In genomic region chr9:757246-757881, GRCh38 we compare ENCODE assay signal across 9 cellular contexts.
DNase-seq lines count a peak whose midpoint lies in the region; TF ChIP-seq lines count a peak whose summit lies in the region.
"Had no signal": no experiment of that assay in that cellular context is flagged by ENCODE, and none has a peak within 500 bp of the region (broad histone marks: within the 10 kb centered on the region; RNA-seq: fewer than 3 reads in every experiment).

No MANE protein-coding gene starts in this region.

- peaks cover 30% of the 10 kb centered on the region for H3K4me1 Mint-ChIP-seq in activated naive CD4-positive, alpha-beta T cell treated with anti-CD3 and anti-CD28 coated beads, Interleukin-2, amount 10 ng/mL, durations not matched to agents 7 days and 5 days

- H3K9me3 ChIP-seq in cardiac muscle cell (ENCODE audit: low read depth): no peaks in the 10 kb centered on the region

- CTCF ChIA-PET in activated naive CD4-positive, alpha-beta T cell treated with anti-CD3 and anti-CD28 coated beads, Interleukin-2, amount 10 ng/mL, durations not matched to agents 7 days and 5 days (lab: Charles Lee): interaction anchor here (0.5 to 10.9 kb wide), 3 partner anchors 80 to 386 kb away, joined by 3 to 138 read pairs (median 4); no protein-coding TSS in a partner anchor

- H3K27ac ChIP-seq in cardiac muscle cell: no peak overlapping the region

- no peak overlapping the region for H3K4me3 ChIP-seq in cardiac muscle cell
- no peak overlapping the region for H3K4me3 ChIP-seq in retinal pigment epithelial cell (ENCODE audit: low read length)

- no peaks in the 10 kb centered on the region for H3K4me1 ChIP-seq in cardiac muscle cell (ENCODE audit: low read depth)

- H3K27me3 ChIP-seq in cardiac muscle cell: no peaks in the 10 kb centered on the region

- no peak overlapping the region for H3K27ac Mint-ChIP-seq in activated naive CD4-positive, alpha-beta T cell treated with anti-CD3 and anti-CD28 coated beads, Interleukin-2, amount 10 ng/mL, durations not matched to agents 7 days and 5 days
- H3K27ac Mint-ChIP-seq: immature natural killer cell had no signal

- H3K9me3 Mint-ChIP-seq in activated naive CD4-positive, alpha-beta T cell treated with anti-CD3 and anti-CD28 coated beads, Interleukin-2, amount 10 ng/mL, durations not matched to agents 7 days and 5 days: no peaks in the 10 kb centered on the region
- H3K9me3 Mint-ChIP-seq: immature natural killer cell had no signal

- peaks cover 34% of the 10 kb centered on the region for H3K27me3 Mint-ChIP-seq in activated naive CD4-positive, alpha-beta T cell treated with anti-CD3 and anti-CD28 coated beads, Interleukin-2, amount 10 ng/mL, durations not matched to agents 7 days and 5 days

- no peaks in the 10 kb centered on the region for H3K36me3 ChIP-seq in cardiac muscle cell

- DNase-seq in Daoy (ENCODE audit: low read depth) (peak; percentile 78), HT1080 (ENCODE audit: low read depth) (peak; percentile 51), UCSD-AML1 (lab: John Stamatoyannopoulos, UW; ENCODE audit: unreplicated experiment) (peak; percentile 22), cardiac muscle cell (ENCODE audit: low read depth in 1 of 2, low spot score in 1 of 2) (peak; percentile 64 to 73), retinal pigment epithelial cell (ENCODE audit: low read depth) (no peak), NOMO-1 treated with dmso at 0.1 percent for 144 hours (lab: John Stamatoyannopoulos, UW; ENCODE audit: unreplicated experiment) (no peak)
- DNase-seq in activated naive CD4-positive, alpha-beta T cell (lab: John Stamatoyannopoulos, UW): no peak
- DNase-seq in activated naive CD4-positive, alpha-beta T cell treated with anti-CD3 and anti-CD28 coated beads, Interleukin-2, amount 10 ng/mL, durations not matched to agents 7 days and 5 days: no peak

- no peaks in the 10 kb centered on the region for H3K36me3 Mint-ChIP-seq in activated naive CD4-positive, alpha-beta T cell treated with anti-CD3 and anti-CD28 coated beads, Interleukin-2, amount 10 ng/mL, durations not matched to agents 7 days and 5 days

- no peak overlapping the region for H3K4me3 Mint-ChIP-seq in activated naive CD4-positive, alpha-beta T cell treated with anti-CD3 and anti-CD28 coated beads, Interleukin-2, amount 10 ng/mL, durations not matched to agents 7 days and 5 days
- H3K4me3 Mint-ChIP-seq: immature natural killer cell had no signal

- TF ChIP-seq CTCF in cardiac muscle cell (IDR thresholded peaks at IDR 0.05; ENCODE audit: low read depth, low read length): peak; percentile 63
- peak; percentile 71 for TF ChIP-seq CTCF in retinal pigment epithelial cell (conservative IDR thresholded peaks at IDR 0.05; ENCODE audit: low read depth, low read length)

Comparison
In these comparisons a context has a peak if more than half of its experiments do, and no peak if none do; other contexts are left out.
1. DNase-seq: peak in Daoy (single experiment), HT1080 (single experiment), UCSD-AML1 (single experiment) and cardiac muscle cell (2 of 2); none in retinal pigment epithelial cell (single experiment), NOMO-1 treated with dmso at 0.1 percent for 144 hours (single experiment), activated naive CD4-positive, alpha-beta T cell (0 of 4) and activated naive CD4-positive, alpha-beta T cell treated with anti-CD3 and anti-CD28 coated beads, Interleukin-2, amount 10 ng/mL, durations not matched to agents 7 days and 5 days (single experiment).